Comparison of ENCODE assay signal across 20 cellular contexts in the genomic region with DNA sequence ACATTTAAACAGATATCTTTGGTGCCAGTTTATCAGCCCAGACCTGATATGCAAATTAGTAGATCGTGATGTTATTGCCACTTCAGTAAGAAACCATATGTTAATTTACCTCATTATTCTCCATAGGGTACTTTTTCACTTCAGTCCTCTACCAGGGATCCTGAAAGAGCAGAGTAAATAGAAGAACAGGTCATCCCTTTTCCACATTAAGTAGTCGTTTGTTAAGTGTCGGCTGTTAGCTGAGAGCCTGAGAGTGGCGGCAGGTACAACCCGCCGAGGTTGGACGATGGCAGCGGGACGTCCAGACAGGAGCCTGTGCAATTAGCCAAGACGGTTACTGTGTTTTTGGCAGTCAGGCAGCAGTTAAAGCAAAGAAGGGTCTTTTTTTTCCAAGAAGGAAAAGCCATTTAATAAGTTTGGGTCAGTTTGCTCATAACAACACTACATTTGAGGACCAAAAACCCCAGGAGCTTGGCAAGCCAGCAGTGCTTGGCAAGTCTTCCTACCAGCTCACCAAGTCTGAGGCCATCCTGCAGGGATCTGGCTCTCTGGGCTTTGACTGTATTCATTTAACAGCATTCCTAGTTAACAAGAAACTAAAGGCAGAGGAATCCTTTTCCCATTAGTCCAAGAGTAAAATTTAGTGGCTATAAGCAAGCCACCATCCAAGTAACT.
A peak's percentile ranks its signal among the peaks of the same experiment; 100 is the strongest.
DNase-seq lines count a peak whose midpoint lies in the region; ATAC-seq and TF ChIP-seq lines count a peak whose summit lies in the region.
"Had no signal": no experiment of that assay in that cellular context is flagged by ENCODE, and none has a peak within 500 bp of the region (broad histone marks: within the 10 kb centered on the region; RNA-seq: fewer than 3 reads in every experiment).

No MANE protein-coding gene starts in this region.

- POLR2A ChIA-PET in activated CD8-positive, alpha-beta T cell treated with anti-CD3 and anti-CD28 coated beads for 36 hours (lab: Charles Lee), result no interaction called here

- no peaks in the 10 kb centered on the region for H3K4me1 Mint-ChIP-seq in activated CD8-positive, alpha-beta T cell treated with anti-CD3 and anti-CD28 coated beads for 36 hours (ENCODE audit: low read depth)
- no peaks in the 10 kb centered on the region for H3K4me1 Mint-ChIP-seq in CD14-positive monocyte
- H3K4me1 Mint-ChIP-seq: activated naive CD8-positive, alpha-beta T cell treated with anti-CD3 and anti-CD28 coated beads, Interleukin-2, amount 10 ng/mL, durations not matched to agents 7 days and 5 days; naive thymus-derived CD8-positive, alpha-beta T cell; stimulated activated memory B cell treated with anti-CD40 and anti-IgM and Interleukin-4, amounts not matched to agents 10 μg/mL and 1 μg/mL and 100 μg/mL, for 72 hours had no signal

- intact Hi-C loops in Right ventricle myocardium superior (cut with DNase I), result no loop called here
- intact Hi-C loops in activated CD8-positive, alpha-beta T cell treated with anti-CD3 and anti-CD28 coated beads for 36 hours (cut with micrococcal nuclease), result no loop called here
- intact Hi-C loops in CD14-positive monocyte (cut with micrococcal nuclease), result no loop called here

- no peaks in the 10 kb centered on the region for H3K27me3 ChIP-seq in right atrium auricular region

- H3K9me3 ChIP-seq in right atrium auricular region, result peaks cover 0 to 5% of the 10 kb centered on the region in 2 donors

- CTCF ChIA-PET in activated CD8-positive, alpha-beta T cell treated with anti-CD3 and anti-CD28 coated beads for 36 hours (lab: Charles Lee), result no interaction called here

- TF ChIP-seq CTCF in right atrium auricular region (IDR thresholded peaks at IDR 0.05) (no peak), CD14-positive monocyte (IDR thresholded peaks at IDR 0.05) (no peak)
- no peak for TF ChIP-seq CTCF in activated CD8-positive, alpha-beta T cell treated with anti-CD3 and anti-CD28 coated beads for 36 hours (IDR thresholded peaks at IDR 0.05)

- peaks cover 2% of the 10 kb centered on the region for H3K36me3 Mint-ChIP-seq in activated CD8-positive, alpha-beta T cell treated with anti-CD3 and anti-CD28 coated beads for 36 hours (ENCODE audit: low read depth)
- no peaks in the 10 kb centered on the region for H3K36me3 Mint-ChIP-seq in CD14-positive monocyte
- H3K36me3 Mint-ChIP-seq: activated naive CD8-positive, alpha-beta T cell treated with anti-CD3 and anti-CD28 coated beads, Interleukin-2, amount 10 ng/mL, durations not matched to agents 7 days and 5 days; stimulated activated memory B cell treated with anti-CD40 and anti-IgM and Interleukin-4, amounts not matched to agents 10 μg/mL and 1 μg/mL and 100 μg/mL, for 72 hours had no signal

- no peaks in the 10 kb centered on the region for H3K4me1 ChIP-seq in right atrium auricular region

- no peaks in the 10 kb centered on the region for H3K27me3 Mint-ChIP-seq in activated CD8-positive, alpha-beta T cell treated with anti-CD3 and anti-CD28 coated beads for 36 hours
- peaks cover 0 to 10% (median 2%) of the 10 kb centered on the region in 3 donors for H3K27me3 Mint-ChIP-seq in CD14-positive monocyte (ENCODE audit: low read depth in 3 of 3)
- H3K27me3 Mint-ChIP-seq: activated naive CD8-positive, alpha-beta T cell treated with anti-CD3 and anti-CD28 coated beads, Interleukin-2, amount 10 ng/mL, durations not matched to agents 7 days and 5 days; CD4-positive, alpha-beta T cell; progenitor cell of endocrine pancreas; stimulated activated memory B cell treated with anti-CD40 and anti-IgM and Interleukin-4, amounts not matched to agents 10 μg/mL and 1 μg/mL and 100 μg/mL, for 72 hours; type B pancreatic cell had no signal

- peaks cover 2% of the 10 kb centered on the region for H3K9me3 Mint-ChIP-seq in activated CD8-positive, alpha-beta T cell treated with anti-CD3 and anti-CD28 coated beads for 36 hours
- peaks cover 0 to 5% (median 2%) of the 10 kb centered on the region in 7 donors for H3K9me3 Mint-ChIP-seq in CD14-positive monocyte
- H3K9me3 Mint-ChIP-seq: CD4-positive, alpha-beta T cell had no signal

- H3K27ac Mint-ChIP-seq in activated CD8-positive, alpha-beta T cell treated with anti-CD3 and anti-CD28 coated beads for 36 hours, result no peak overlapping the region
- no peak overlapping the region for H3K27ac Mint-ChIP-seq in CD14-positive monocyte
- H3K27ac Mint-ChIP-seq: activated naive CD8-positive, alpha-beta T cell treated with anti-CD3 and anti-CD28 coated beads, Interleukin-2, amount 10 ng/mL, durations not matched to agents 7 days and 5 days; CD4-positive, alpha-beta T cell; naive thymus-derived CD8-positive, alpha-beta T cell; progenitor cell of endocrine pancreas; stimulated activated memory B cell treated with anti-CD40 and anti-IgM and Interleukin-4, amounts not matched to agents 10 μg/mL and 1 μg/mL and 100 μg/mL, for 72 hours; type B pancreatic cell had no signal

- H3K4me3 ChIP-seq in right atrium auricular region, result no peak overlapping the region

- ATAC-seq in Right ventricle myocardium superior (ENCODE audit: poor library complexity) (no peak), GM21717 (IDR thresholded peaks at IDR 0.05; ENCODE audit: unreplicated experiment) (no peak), GM21723 (IDR thresholded peaks at IDR 0.05; ENCODE audit: unreplicated experiment) (no peak)
- ATAC-seq in activated CD8-positive, alpha-beta T cell treated with anti-CD3 and anti-CD28 coated beads for 36 hours, result no peak
- ATAC-seq: naive thymus-derived CD8-positive, alpha-beta T cell; stimulated activated memory B cell treated with anti-CD40 and anti-IgM and Interleukin-4, amounts not matched to agents 10 μg/mL and 1 μg/mL and 100 μg/mL, for 72 hours had no signal

- H3K27ac ChIP-seq in right atrium auricular region, result no peak overlapping the region
- H3K27ac ChIP-seq: VCaP had no signal

- H3K36me3 ChIP-seq in right atrium auricular region, result no peaks in the 10 kb centered on the region

- no peak overlapping the region for H3K4me3 Mint-ChIP-seq in activated CD8-positive, alpha-beta T cell treated with anti-CD3 and anti-CD28 coated beads for 36 hours
- H3K4me3 Mint-ChIP-seq in CD14-positive monocyte, result no peak overlapping the region
- H3K4me3 Mint-ChIP-seq: activated naive CD8-positive, alpha-beta T cell treated with anti-CD3 and anti-CD28 coated beads, Interleukin-2, amount 10 ng/mL, durations not matched to agents 7 days and 5 days; CD4-positive, alpha-beta T cell; naive thymus-derived CD8-positive, alpha-beta T cell; stimulated activated memory B cell treated with anti-CD40 and anti-IgM and Interleukin-4, amounts not matched to agents 10 μg/mL and 1 μg/mL and 100 μg/mL, for 72 hours; type B pancreatic cell had no signal

- DNase-seq in Right ventricle myocardium superior (peak; percentile 43), right atrium auricular region (ENCODE audit: low spot score) (no peak), NCI-H345 treated with DMSO at 0.1 percent for 48 hours (lab: John Stamatoyannopoulos, UW; ENCODE audit: unreplicated experiment) (peak; percentile 72), cerebellum (ENCODE audit: low spot score) (peak; percentile 61), CD14-positive monocyte (ENCODE audit: low spot score) (no peak)
- no peak for DNase-seq in activated CD8-positive, alpha-beta T cell treated with anti-CD3 and anti-CD28 coated beads for 36 hours
- DNase-seq: activated CD4-positive, alpha-beta T cell treated with anti-CD3 and anti-CD28 coated beads, Interleukin-2, amount 50 U/mL, for 48 hours; activated naive CD8-positive, alpha-beta T cell treated with anti-CD3 and anti-CD28 coated beads, Interleukin-2, amount 10 ng/mL, durations not matched to agents 7 days and 5 days; activated T-cell treated with anti-CD3 and anti-CD28 coated beads, Interleukin-2, amount 50 U/mL, for 48 hours; CD4-positive, alpha-beta T cell; erythroblast; mammary epithelial cell; naive thymus-derived CD8-positive, alpha-beta T cell; SIG-M5 had no signal

Comparison
In these comparisons a context has a peak if more than half of its experiments do, and no peak if none do; other contexts are left out.
1. DNase-seq: peak in Right ventricle myocardium superior (single experiment), NCI-H345 treated with DMSO at 0.1 percent for 48 hours (single experiment) and cerebellum (single experiment); none in right atrium auricular region (single experiment), activated CD8-positive, alpha-beta T cell treated with anti-CD3 and anti-CD28 coated beads for 36 hours (single experiment) and CD14-positive monocyte (single experiment).